In the genomic region with DNA sequence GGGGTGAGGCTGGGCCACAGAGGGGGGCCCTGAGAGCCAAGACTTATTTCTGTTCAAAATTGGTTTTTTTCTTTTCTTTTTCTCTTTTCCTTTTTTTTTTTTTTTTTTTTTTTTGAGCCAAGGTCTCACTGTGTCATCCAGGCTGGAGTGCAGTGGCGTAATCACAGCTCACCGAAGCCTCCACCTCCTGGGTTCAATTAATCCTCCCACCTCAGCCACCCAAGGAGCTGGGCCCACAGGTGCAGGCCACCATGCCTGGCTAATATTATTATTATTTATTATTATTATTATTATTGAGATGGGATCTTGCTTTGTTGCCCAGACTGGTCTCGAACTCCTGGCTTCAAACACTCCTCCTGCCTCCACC, we compare ENCODE assay signal across 36 cellular contexts. TPM values are rescaled to one million over a fixed set of nuclear protein-coding genes. Genes with fewer than 3 reads are reported as not detected.
"Had no signal": no experiment of that assay in that cellular context is flagged by ENCODE, and none has a peak within 500 bp of the region (broad histone marks: within the 10 kb centered on the region; RNA-seq: fewer than 3 reads in every experiment).

No MANE protein-coding gene starts in this region.

- H3K27ac ChIP-seq: KMS-11, PC-9, RWPE1, SJCRH30, SK-N-MC had no signal

- H3K9me3 ChIP-seq: SJCRH30 had no signal

- H3K4me1 ChIP-seq: SJCRH30 had no signal

- H3K36me3 ChIP-seq: SJCRH30 had no signal

- DNase-seq: Karpas-422, MM.1S, MV-4-11, NCI-H1092, NCI-H1105, NCI-H1417 treated with DMSO at 0.1 percent for 48 hours, NCI-H1436 treated with DMSO at 0.1 percent for 48 hours, NCI-H1694 treated with DMSO at 0.1 percent for 48 hours, NCI-H187 treated with DMSO at 0.1 percent for 48 hours, NCI-H2029, NCI-H2081, NCI-H2171 treated with DMSO at 0.1 percent for 48 hours, NCI-H2227 treated with DMSO at 0.1 percent for 48 hours, NCI-H345, NCI-H446, NCI-H510A treated with DMSO at 0.1 percent for 48 hours, NCI-H524 treated with DMSO at 0.1 percent for 48 hours, NCI-H526 treated with DMSO at 0.1 percent for 48 hours, NCI-H774, PC-9, SHP77, SIG-M5, SJCRH30 had no signal

- FAIRE-seq: RCC 7860 had no signal

- ATAC-seq: Panc1, Right ventricle myocardium inferior, SK-N-SH treated with all-trans-retinoic acid at 6 μM for 48 hours had no signal

- H3K4me3 ChIP-seq: PC-9, SJCRH30, SK-N-MC had no signal

RNA-seq across cellular contexts. Expression of gene CACNA1H, which starts 17.5 kb away (rescaled TPM):
- total RNA-seq: LHCN-M2, MCF 10A, OCI-LY7, PC-9, RPMI7951 had no signal

RNA-seq across cellular contexts. Expression of gene C1QTNF8, which starts 39.4 kb away (rescaled TPM):
- total RNA-seq: LHCN-M2, MCF 10A, NCI-H460, OCI-LY7, PC-9, RPMI7951, SJCRH30, SK-MEL-5 had no signal
